Comparison of ENCODE assay signal across 14 cellular contexts in the genomic region with DNA sequence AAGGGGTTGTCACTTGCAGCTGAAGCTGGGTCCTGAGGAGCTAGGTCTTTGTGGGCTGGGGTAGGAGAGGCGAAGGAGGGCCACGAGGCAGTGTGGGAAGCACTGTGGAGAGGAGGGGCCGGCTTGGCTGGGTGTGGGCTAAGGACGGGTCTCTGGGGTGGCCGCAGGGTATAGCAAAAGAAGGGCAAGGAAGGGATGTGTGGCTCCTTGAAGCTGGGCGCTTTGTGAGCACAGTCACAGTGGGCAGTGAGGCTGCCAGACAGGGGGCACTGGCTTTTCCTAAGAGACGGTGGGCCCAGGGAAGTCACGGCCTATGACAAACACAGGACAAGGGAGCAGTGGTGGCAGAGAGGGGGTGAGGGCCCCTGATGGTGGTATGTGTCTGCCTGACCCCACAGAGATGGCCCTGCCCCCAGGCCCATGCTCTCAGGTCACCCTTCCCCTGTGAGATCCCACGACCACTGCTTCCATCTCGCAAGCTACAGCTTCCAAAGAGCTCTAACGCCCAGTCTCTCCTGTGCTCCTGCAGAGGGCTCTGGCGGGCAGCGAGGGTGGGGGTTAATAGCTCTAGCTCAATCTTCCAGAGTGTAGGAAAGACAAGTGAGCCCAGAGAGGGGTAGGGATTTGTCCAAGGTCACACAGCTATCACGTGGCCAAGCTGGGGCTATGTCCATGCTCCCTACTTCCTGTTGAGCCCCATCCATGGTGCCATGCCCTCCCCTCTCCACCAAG. TPM values are rescaled to one million over a fixed set of nuclear protein-coding genes. Genes with fewer than 3 reads are reported as not detected.
A peak's percentile ranks its signal among the peaks of the same experiment; 100 is the strongest.
DNase-seq lines count a peak whose midpoint lies in the region; ATAC-seq, FAIRE-seq and TF ChIP-seq lines count a peak whose summit lies in the region.
"Had no signal": no experiment of that assay in that cellular context is flagged by ENCODE, and none has a peak within 500 bp of the region (broad histone marks: within the 10 kb centered on the region; RNA-seq: fewer than 3 reads in every experiment).

No MANE protein-coding gene starts in this region.

- no peak overlapping the region for H3K4me2 ChIP-seq in BLaER1

- no peaks in the 10 kb centered on the region for H3K9me3 Mint-ChIP-seq in progenitor cell of endocrine pancreas (ENCODE audit: low read depth)
- H3K9me3 Mint-ChIP-seq: activated T-helper 1 cell treated with anti-CD3 and anti-CD28 coated beads, Interleukin-12 subunit alpha, Interleukin-12 subunit beta, Interleukin-2, Interleukin-4 antibody, amounts not matched to agents 30 ng/mL and 10 ng/mL and 1 ng/mL, durations not matched to agents 14 hours and 24 hours and 36 hours; naive thymus-derived CD4-positive, alpha-beta T cell had no signal

- no peak for TF ChIP-seq POLR2A in gastrocnemius medialis (IDR thresholded peaks at IDR 0.05)

- H3K4me1 ChIP-seq in BLaER1 (peaks cover 23% of the 10 kb centered on the region), left lung (peaks cover 28 to 36% of the 10 kb centered on the region in 2 donors), gastrocnemius medialis (peaks cover 34 to 56% of the 10 kb centered on the region in 2 donors)

- ATAC-seq in left lung (no peak), gastrocnemius medialis (peak; percentile 1)
- ATAC-seq: naive thymus-derived CD4-positive, alpha-beta T cell had no signal

- no peak overlapping the region for H3K4me3 Mint-ChIP-seq in progenitor cell of endocrine pancreas (ENCODE audit: low read depth)
- H3K4me3 Mint-ChIP-seq: activated T-helper 1 cell treated with anti-CD3 and anti-CD28 coated beads, Interleukin-12 subunit alpha, Interleukin-12 subunit beta, Interleukin-2, Interleukin-4 antibody, amounts not matched to agents 30 ng/mL and 10 ng/mL and 1 ng/mL, durations not matched to agents 14 hours and 24 hours and 36 hours had no signal

- H3K9me3 ChIP-seq in BLaER1 = no peaks in the 10 kb centered on the region
- no peaks in the 10 kb centered on the region for H3K9me3 ChIP-seq in SK-N-MC (ENCODE audit: low read depth, low read length)
- H3K9me3 ChIP-seq in left lung = no peaks in the 10 kb centered on the region
- no peaks in the 10 kb centered on the region for H3K9me3 ChIP-seq in gastrocnemius medialis
- H3K9me3 ChIP-seq: uterus had no signal

- peaks cover 11% of the 10 kb centered on the region for H3K27me3 Mint-ChIP-seq in progenitor cell of endocrine pancreas

- H3K4me1 Mint-ChIP-seq in progenitor cell of endocrine pancreas (ENCODE audit: low read depth) = peaks cover 6% of the 10 kb centered on the region
- H3K4me1 Mint-ChIP-seq: naive thymus-derived CD4-positive, alpha-beta T cell had no signal

- H3K27ac Mint-ChIP-seq in progenitor cell of endocrine pancreas = no peak overlapping the region
- H3K27ac Mint-ChIP-seq: activated T-helper 1 cell treated with anti-CD3 and anti-CD28 coated beads, Interleukin-12 subunit alpha, Interleukin-12 subunit beta, Interleukin-2, Interleukin-4 antibody, amounts not matched to agents 30 ng/mL and 10 ng/mL and 1 ng/mL, durations not matched to agents 14 hours and 24 hours and 36 hours had no signal

- peak overlapping the region; percentile 44; the same call in 1 of the 2 replicates for H3K27ac ChIP-seq in BLaER1
- 0 out of 2 replicates have a peak overlapping the region, but pooled peaks have one; percentile 31 for H3K27ac ChIP-seq in SK-N-MC
- H3K27ac ChIP-seq in left lung = peak overlapping the region; percentile 35 to 46
- H3K27ac ChIP-seq in gastrocnemius medialis = peak overlapping the region; percentile 64 to 91 (median 80)

- intact Hi-C loops in left lung (cut with DNase I) = no loop called here
- intact Hi-C loops in gastrocnemius medialis (cut with DNase I; ENCODE audit: low total_unique reads) = no loop called here

- no peak for FAIRE-seq in frontal cortex (lab: Jason Lieb, UNC)

- H3K36me3 Mint-ChIP-seq in progenitor cell of endocrine pancreas (ENCODE audit: insufficient read depth) = no peaks in the 10 kb centered on the region
- H3K36me3 Mint-ChIP-seq: naive thymus-derived CD4-positive, alpha-beta T cell had no signal

- in situ Hi-C loops in gastrocnemius medialis (cut with MboI; ENCODE audit: low sequenced_read_pairs in 4 of 4) = no loop called here

- H4K20me1 ChIP-seq in BLaER1 = no peaks in the 10 kb centered on the region

- H3K9ac ChIP-seq in BLaER1 (no peak overlapping the region), SK-N-MC (ENCODE audit: insufficient read length) (no peak overlapping the region)

- H3K4me3 ChIP-seq in BLaER1 = no peak overlapping the region
- H3K4me3 ChIP-seq in SK-N-MC = no peak overlapping the region
- no peak overlapping the region for H3K4me3 ChIP-seq in left lung
- no peak overlapping the region for H3K4me3 ChIP-seq in gastrocnemius medialis
- H3K4me3 ChIP-seq: uterus had no signal

- DNase-seq in SK-N-MC (ENCODE audit: low read depth, low spot score) (no peak), left lung (no peak), gastrocnemius medialis (no peak), progenitor cell of endocrine pancreas (ENCODE audit: low spot score, unreplicated experiment) (no peak), frontal cortex (ENCODE audit: low spot score in 2 of 2) (no peak), GF-D8 (lab: John Stamatoyannopoulos, UW) (no peak), HuH-7 (ENCODE audit: low spot score) (no peak)
- DNase-seq: activated CD4-positive, alpha-beta T cell treated with anti-CD3 and anti-CD28 coated beads for 4 hours; DMS153; naive thymus-derived CD4-positive, alpha-beta T cell had no signal

- no peaks in the 10 kb centered on the region for H3K36me3 ChIP-seq in BLaER1
- no peaks in the 10 kb centered on the region for H3K36me3 ChIP-seq in SK-N-MC (ENCODE audit: insufficient read depth, low read length)
- H3K36me3 ChIP-seq in left lung = no peaks in the 10 kb centered on the region
- H3K36me3 ChIP-seq in gastrocnemius medialis = no peaks in the 10 kb centered on the region
- H3K36me3 ChIP-seq: uterus had no signal

- 0 out of 2 replicates have a peak, but pooled peaks cover 5% of the 10 kb centered on the region for H3K27me3 ChIP-seq in BLaER1
- H3K27me3 ChIP-seq in left lung = peaks cover 5 to 24% of the 10 kb centered on the region in 2 donors
- peaks cover 0 to 7% (median 3%) of the 10 kb centered on the region in 3 donors for H3K27me3 ChIP-seq in gastrocnemius medialis
- H3K27me3 ChIP-seq: uterus had no signal

- TF ChIP-seq CTCF in left lung (IDR thresholded peaks at IDR 0.05) (no peak), gastrocnemius medialis (IDR thresholded peaks at IDR 0.05 in 4 of 5, conservative IDR thresholded peaks at IDR 0.05 in 1 of 5) (no peak), progenitor cell of endocrine pancreas (IDR thresholded peaks at IDR 0.05; ENCODE audit: unreplicated experiment) (no peak)

RNA-seq across cellular contexts. Expression of a gene that starts 32.4 kb away (rescaled TPM):
- total RNA-seq in left lung (10 to 100 TPM; 17.8 to 24.1 TPM), gastrocnemius medialis (10 to 100 TPM in 1 of 4 donors, 1 to 10 TPM in 1, under 1 TPM in 2; 0.80 to 11.6 (median 1.2) TPM), progenitor cell of endocrine pancreas (1.2 and 1.5 TPM in 2 replicates), frontal cortex (4.1 TPM)
- total RNA-seq: activated T-helper 1 cell treated with anti-CD3 and anti-CD28 coated beads, Interleukin-12 subunit alpha, Interleukin-12 subunit beta, Interleukin-2, Interleukin-4 antibody, amounts not matched to agents 30 ng/mL and 10 ng/mL and 1 ng/mL, durations not matched to agents 14 hours and 24 hours and 36 hours; naive thymus-derived CD4-positive, alpha-beta T cell; T-helper 1 cell treated with Interleukin-12 subunit alpha and Interleukin-12 subunit beta and Interleukin-4 antibody, amounts not matched to agents 30 ng/mL and 1 ng/mL, for 36 hours had no signal

RNA-seq across cellular contexts. Expression of a gene that starts 39.1 kb away (rescaled TPM):
- total RNA-seq in left lung (10 to 100 TPM; 45.6 to 62.1 TPM), gastrocnemius medialis (10 to 100 TPM; 37.8 to 54.5 (median 45.9) TPM), progenitor cell of endocrine pancreas (19.2 and 19.9 TPM in 2 replicates), frontal cortex (17.5 TPM)
